In the genomic region with DNA sequence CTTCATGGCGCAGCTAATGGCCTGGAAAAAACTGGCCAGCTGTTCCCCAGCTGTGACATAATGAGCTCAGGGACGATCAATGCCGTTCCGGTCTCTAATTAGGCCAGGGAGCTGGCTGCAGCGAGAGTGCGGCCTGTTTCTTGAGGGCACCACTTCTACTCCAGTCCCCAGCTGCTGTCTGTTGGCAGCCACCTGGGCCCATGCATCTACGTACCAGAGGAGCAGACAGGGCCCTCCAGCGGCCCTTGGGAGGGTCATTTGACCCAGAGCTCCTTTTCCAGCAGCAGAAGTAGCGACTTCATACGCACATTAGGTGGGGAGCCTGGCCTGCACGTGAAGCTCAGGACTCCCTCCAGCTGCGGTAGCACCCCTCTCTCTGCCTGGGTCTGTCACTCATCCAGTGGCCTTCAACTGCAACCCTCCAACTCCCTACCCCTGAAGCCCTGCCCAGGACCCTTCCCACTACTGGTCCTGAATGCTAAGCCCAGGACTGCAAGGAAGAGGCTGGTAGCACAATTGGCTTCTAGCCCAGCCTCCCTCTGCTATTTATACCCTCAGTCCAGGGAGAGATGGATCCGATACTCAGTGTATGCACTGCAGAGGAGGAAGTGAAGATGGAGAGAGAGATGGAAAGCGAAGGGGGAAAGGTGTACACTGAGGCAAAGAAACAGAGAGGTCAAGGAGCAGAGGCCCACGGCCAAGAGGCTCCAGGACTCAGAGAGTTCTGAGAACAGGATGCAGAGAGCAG, we compare ENCODE assay signal across 12 cellular contexts. TPM values are rescaled to one million over a fixed set of nuclear protein-coding genes. Genes with fewer than 3 reads are reported as not detected.
DNase-seq lines count a peak whose midpoint lies in the region; ATAC-seq and TF ChIP-seq lines count a peak whose summit lies in the region.
"Had no signal": no experiment of that assay in that cellular context is flagged by ENCODE, and none has a peak within 500 bp of the region (broad histone marks: within the 10 kb centered on the region; RNA-seq: fewer than 3 reads in every experiment).

No MANE protein-coding gene starts in this region.

- H3K9me3 Mint-ChIP-seq in activated naive CD4-positive, alpha-beta T cell treated with anti-CD3 and anti-CD28 coated beads, Interleukin-2, amount 10 ng/mL, durations not matched to agents 7 days and 5 days = no peaks in the 10 kb centered on the region
- H3K9me3 Mint-ChIP-seq: activated naive CD4-positive, alpha-beta T cell treated with anti-CD3 and anti-CD28 coated beads for 36 hours; stimulated activated naive CD8-positive, alpha-beta T cell treated with anti-CD3 and anti-CD28 coated beads, Interleukin-15, Interleukin-2, amounts not matched to agents 100 ng/mL and 50 ng/mL, for 24 hours had no signal

- peaks cover 39% of the 10 kb centered on the region for H3K4me1 Mint-ChIP-seq in activated naive CD4-positive, alpha-beta T cell treated with anti-CD3 and anti-CD28 coated beads, Interleukin-2, amount 10 ng/mL, durations not matched to agents 7 days and 5 days

- H3K36me3 ChIP-seq in NT2/D1 (ENCODE audit: insufficient read depth, insufficient read length, low read length) (no peaks in the 10 kb centered on the region), thyroid gland (no peaks in the 10 kb centered on the region)
- H3K36me3 ChIP-seq: esophagus muscularis mucosa had no signal

- H3K9ac ChIP-seq in NT2/D1 (ENCODE audit: insufficient read length, low read depth) = peak overlapping the region; percentile 8

- H3K27ac Mint-ChIP-seq in activated naive CD4-positive, alpha-beta T cell treated with anti-CD3 and anti-CD28 coated beads, Interleukin-2, amount 10 ng/mL, durations not matched to agents 7 days and 5 days = peak overlapping the region; percentile 80
- H3K27ac Mint-ChIP-seq: activated naive CD4-positive, alpha-beta T cell treated with anti-CD3 and anti-CD28 coated beads for 36 hours; stimulated activated naive CD8-positive, alpha-beta T cell treated with anti-CD3 and anti-CD28 coated beads, Interleukin-15, Interleukin-2, amounts not matched to agents 100 ng/mL and 50 ng/mL, for 24 hours had no signal

- no peak for TF ChIP-seq CTCF in thyroid gland (IDR thresholded peaks at IDR 0.05)

- no peak overlapping the region for H3K4me3 ChIP-seq in NT2/D1 (ENCODE audit: insufficient read length, low read depth)
- no peak overlapping the region for H3K4me3 ChIP-seq in thyroid gland (replicated peaks in 1 of 3)
- H3K4me3 ChIP-seq: esophagus muscularis mucosa had no signal

- peaks cover 13% of the 10 kb centered on the region for H3K4me1 ChIP-seq in NT2/D1 (ENCODE audit: insufficient read depth, insufficient read length)
- H3K4me1 ChIP-seq in thyroid gland = peaks cover 4 to 6% of the 10 kb centered on the region in 2 donors

- H3K36me3 Mint-ChIP-seq in activated naive CD4-positive, alpha-beta T cell treated with anti-CD3 and anti-CD28 coated beads, Interleukin-2, amount 10 ng/mL, durations not matched to agents 7 days and 5 days = no peaks in the 10 kb centered on the region

- H3K27me3 ChIP-seq in NT2/D1 (ENCODE audit: insufficient read depth, insufficient read length) (peaks cover 19% of the 10 kb centered on the region), thyroid gland (no peaks in the 10 kb centered on the region)
- H3K27me3 ChIP-seq: esophagus muscularis mucosa had no signal

- no peak for ATAC-seq in HG03097 (IDR thresholded peaks at IDR 0.05; ENCODE audit: low FRiP score, unreplicated experiment)

- no peaks in the 10 kb centered on the region for H3K9me3 ChIP-seq in NT2/D1 (ENCODE audit: insufficient read depth, low read length)
- H3K9me3 ChIP-seq in thyroid gland = no peaks in the 10 kb centered on the region
- H3K9me3 ChIP-seq: esophagus muscularis mucosa had no signal

- H3K27ac ChIP-seq in thyroid gland = no peak overlapping the region
- H3K27ac ChIP-seq: esophagus muscularis mucosa had no signal

- 70 to 72% methylated on average over 12 to 15 of the region's 15 CpGs for WGBS in thyroid gland, 2 donors

- CTCF ChIA-PET in activated naive CD4-positive, alpha-beta T cell treated with anti-CD3 and anti-CD28 coated beads, Interleukin-2, amount 10 ng/mL, durations not matched to agents 7 days and 5 days (lab: Charles Lee) = interaction anchor here (0.9 to 21.5 kb wide), 7 partner anchors 11 to 329 kb away, joined by 3 to 1080 read pairs (median 14); partner anchors contain the start of genes AMIGO1, ATXN7L2, CYB561D1 and PSMA5

- DNase-seq in activated naive CD4-positive, alpha-beta T cell treated with anti-CD3 and anti-CD28 coated beads, Interleukin-2, amount 10 ng/mL, durations not matched to agents 7 days and 5 days = no peak
- no peak for DNase-seq in activated naive CD4-positive, alpha-beta T cell (lab: John Stamatoyannopoulos, UW)
- DNase-seq in NT2/D1 (ENCODE audit: low read depth, low spot score) = no peak
- DNase-seq in globus pallidus (ENCODE audit: low spot score) = peak; percentile 73
- peak; percentile 38 to 58 for DNase-seq in thyroid gland
- DNase-seq in NOMO-1 treated with DMSO at 0.1 percent for 48 hours (lab: John Stamatoyannopoulos, UW; ENCODE audit: unreplicated experiment) = no peak
- no peak for DNase-seq in occipital lobe (lab: John Stamatoyannopoulos, UW)
- DNase-seq: activated naive CD4-positive, alpha-beta T cell treated with anti-CD3 and anti-CD28 coated beads for 36 hours; NCI-H1048 had no signal

- H3K27me3 Mint-ChIP-seq in activated naive CD4-positive, alpha-beta T cell treated with anti-CD3 and anti-CD28 coated beads, Interleukin-2, amount 10 ng/mL, durations not matched to agents 7 days and 5 days = peaks cover 21% of the 10 kb centered on the region
- H3K27me3 Mint-ChIP-seq: stimulated activated naive CD8-positive, alpha-beta T cell treated with anti-CD3 and anti-CD28 coated beads, Interleukin-15, Interleukin-2, amounts not matched to agents 100 ng/mL and 50 ng/mL, for 24 hours had no signal

- no peak for TF ChIP-seq POLR2A in thyroid gland (IDR thresholded peaks at IDR 0.05)

- intact Hi-C loops in thyroid gland (cut with DNase I) = loop anchor here (2.0 to 10.0 kb wide), 3 partner anchors 38 to 266 kb away; partner anchors contain the start of gene PSMA5

- peak overlapping the region; percentile 1 for H3K4me3 Mint-ChIP-seq in activated naive CD4-positive, alpha-beta T cell treated with anti-CD3 and anti-CD28 coated beads, Interleukin-2, amount 10 ng/mL, durations not matched to agents 7 days and 5 days
- H3K4me3 Mint-ChIP-seq: activated naive CD4-positive, alpha-beta T cell treated with anti-CD3 and anti-CD28 coated beads for 36 hours; stimulated activated naive CD8-positive, alpha-beta T cell treated with anti-CD3 and anti-CD28 coated beads, Interleukin-15, Interleukin-2, amounts not matched to agents 100 ng/mL and 50 ng/mL, for 24 hours had no signal

RNA-seq across cellular contexts. Expression of gene GPR61, which starts 9.0 kb away (rescaled TPM):
- total RNA-seq in thyroid gland (1 to 10 TPM in 2 of 4 donors, under 1 TPM in 2; 0.11 to 3.8 (median 1.1) TPM), occipital lobe (5.3 TPM)
- total RNA-seq: esophagus muscularis mucosa had no signal

RNA-seq across cellular contexts. Expression of gene GNAI3, which starts 17.8 kb away (rescaled TPM):
- total RNA-seq in thyroid gland = 1 to 10 TPM; 5.1 to 7.2 (median 6.0) TPM
- 21.7 TPM for total RNA-seq in occipital lobe

RNA-seq across cellular contexts. Expression of gene AMIGO1, which starts 21.1 kb away (rescaled TPM):
- total RNA-seq in thyroid gland (10 to 100 TPM; 13.5 to 14.0 (median 13.8) TPM), occipital lobe (10.3 TPM)

RNA-seq across cellular contexts. Expression of gene CYB561D1, which starts 36.7 kb away (rescaled TPM):
- 10 to 100 TPM in 3 of 4 donors, 1 to 10 TPM in 1; 8.1 to 16.0 (median 12.2) TPM for total RNA-seq in thyroid gland
- total RNA-seq in occipital lobe = 6.7 TPM

RNA-seq across cellular contexts. Expression of gene ATXN7L2, which starts 46.9 kb away (rescaled TPM):
- total RNA-seq in thyroid gland (10 to 100 TPM in 1 of 4 donors, 1 to 10 TPM in 3; 5.8 to 11.7 (median 8.4) TPM), occipital lobe (4.1 TPM)

Comparison
In these comparisons a context has a peak if more than half of its experiments do, and no peak if none do; other contexts are left out.
1. DNase-seq: peak in globus pallidus (single experiment) and thyroid gland (2 of 2); none in activated naive CD4-positive, alpha-beta T cell treated with anti-CD3 and anti-CD28 coated beads, Interleukin-2, amount 10 ng/mL, durations not matched to agents 7 days and 5 days (single experiment), activated naive CD4-positive, alpha-beta T cell (0 of 4), NT2/D1 (single experiment), NOMO-1 treated with DMSO at 0.1 percent for 48 hours (single experiment) and occipital lobe (single experiment).